In genomic region chr3:191235331-191236314, GRCh38 we compare ENCODE assay signal across 1 cellular context.
TF ChIP-seq lines count a peak whose summit lies in the region.

No MANE protein-coding gene starts in this region.

TF ChIP-seq in GM12878, 131 proteins besides CTCF, POLR2A, EP300 and RAD21 (continued from another document and continues in another):
- TF ChIP-seq HDAC6 (IDR thresholded peaks at IDR 0.05; ENCODE audit: unreplicated experiment) (no peak), BHLHE40 (IDR thresholded peaks at IDR 0.05; ENCODE audit: borderline replicate concordance in 1 of 2, low read depth in 2 of 2, low read length in 1 of 2) (peak in 1 of 2 experiments; percentile 71; a peak in 1 of 4 replicates), ETV6 (conservative IDR thresholded peaks at IDR 0.05 in 1 of 2, IDR thresholded peaks at IDR 0.05 in 1 of 2; ENCODE audit: borderline replicate concordance in 1 of 2, low read depth in 1 of 2) (peak in 1 of 2 experiments; percentile 82; a peak in 1 of 4 replicates), NBN (IDR thresholded peaks at IDR 0.05) (peak; percentile 83; the same call in 1 of the 2 replicates), ZBED1 (IDR thresholded peaks at IDR 0.05; ENCODE audit: borderline replicate concordance) (no peak; the same call in 1 of the 2 replicates), HCFC1 (IDR thresholded peaks at IDR 0.05; ENCODE audit: low read length) (no peak), MTA3 (IDR thresholded peaks at IDR 0.05; ENCODE audit: borderline replicate concordance, low read length) (peak; percentile 90; the same call in 1 of the 2 replicates), ATF3 (IDR thresholded peaks at IDR 0.05; ENCODE audit: borderline replicate concordance, extremely low read depth, low read depth, low read length) (no peak), NFYA (IDR thresholded peaks at IDR 0.05; ENCODE audit: borderline replicate concordance, low read depth, low read length) (no peak), NR2C2 (IDR thresholded peaks at IDR 0.05; ENCODE audit: borderline replicate concordance, control insufficient read depth, insufficient read length, low read depth) (no peak), ZNF622 (IDR thresholded peaks at IDR 0.05) (no peak), KLF5 (IDR thresholded peaks at IDR 0.05; ENCODE audit: partially characterized antibody) (no peak), MYB (IDR thresholded peaks at IDR 0.05; ENCODE audit: borderline replicate concordance, low read depth, low read length) (no peak), SUPT20H (IDR thresholded peaks at IDR 0.05; ENCODE audit: borderline replicate concordance, control insufficient read depth, low read depth, low read length) (no peak), POLR2AphosphoS2 (IDR thresholded peaks at IDR 0.05; ENCODE audit: low read depth, low read length) (no peak), GABPA (IDR thresholded peaks at IDR 0.05; ENCODE audit: low read depth) (no peak; the same call in 1 of the 2 replicates), KAT2A (conservative IDR thresholded peaks at IDR 0.05; ENCODE audit: control insufficient read depth, low read depth, low read length) (no peak), CEBPZ (IDR thresholded peaks at IDR 0.05; ENCODE audit: low read depth, low read length) (no peak), IKZF1 (conservative IDR thresholded peaks at IDR 0.05) (peak; percentile 77), MTA2 (IDR thresholded peaks at IDR 0.05; ENCODE audit: low read depth) (peak; percentile 97), FOXM1 (IDR thresholded peaks at IDR 0.05; ENCODE audit: low read depth, low read length) (peak; percentile 86; the same call in 1 of the 2 replicates), NR2F1 (conservative IDR thresholded peaks at IDR 0.05) (peak; percentile 93), TCF3 (IDR thresholded peaks at IDR 0.05; ENCODE audit: borderline replicate concordance, insufficient read depth, low read depth, low read length) (0 out of 2 replicates have a peak, but pooled peaks have one; percentile 57), E2F4 (IDR thresholded peaks at IDR 0.05; ENCODE audit: low read depth, low read length) (no peak), TCF12 (IDR thresholded peaks at IDR 0.05; ENCODE audit: low read depth, low read length) (peak; percentile 65; the same call in 1 of the 2 replicates), CHD2 (IDR thresholded peaks at IDR 0.05; ENCODE audit: borderline replicate concordance, low read depth, low read length) (no peak), MLLT1 (IDR thresholded peaks at IDR 0.05) (peak; percentile 78), HDGF (IDR thresholded peaks at IDR 0.05) (no peak), SREBF2 (IDR thresholded peaks at IDR 0.05; ENCODE audit: low read length) (no peak), SMC3 (IDR thresholded peaks at IDR 0.05; ENCODE audit: borderline replicate concordance, low read length) (no peak), NR2C1 (IDR thresholded peaks at IDR 0.05) (no peak), PKNOX1 (IDR thresholded peaks at IDR 0.05) (peak; percentile 69), EZH2 (IDR thresholded peaks at IDR 0.05; ENCODE audit: borderline replicate concordance, control insufficient read depth, low read depth, low read length) (no peak), BACH1 (IDR thresholded peaks at IDR 0.05; ENCODE audit: borderline replicate concordance) (peak; percentile 70; the same call in 1 of the 2 replicates), SMAD1 (IDR thresholded peaks at IDR 0.05; ENCODE audit: low read depth, partially characterized antibody) (peak; percentile 63), ZNF217 (IDR thresholded peaks at IDR 0.05) (no peak), PML (IDR thresholded peaks at IDR 0.05; ENCODE audit: low read length) (peak; percentile 65; the same call in 1 of the 2 replicates), FOXK2 (IDR thresholded peaks at IDR 0.05) (no peak), CHD1 (IDR thresholded peaks at IDR 0.05; ENCODE audit: low read depth, low read length) (no peak), BMI1 (IDR thresholded peaks at IDR 0.05; ENCODE audit: borderline replicate concordance) (peak; percentile 75; the same call in 1 of the 2 replicates), NRF1 (conservative IDR thresholded peaks at IDR 0.05; ENCODE audit: low read depth, low read length) (no peak), IRF5 (IDR thresholded peaks at IDR 0.05; ENCODE audit: borderline replicate concordance) (no peak), PBX3 (IDR thresholded peaks at IDR 0.05; ENCODE audit: insufficient replicate concordance, low read depth, low read length) (peak; percentile 59), CEBPB (IDR thresholded peaks at IDR 0.05; ENCODE audit: borderline replicate concordance in 1 of 2, low read depth in 2 of 2, low read length in 2 of 2) (peak in 1 of 2 experiments; percentile 36; a peak in 1 of 4 replicates), MEF2A (IDR thresholded peaks at IDR 0.05; ENCODE audit: insufficient read depth, low read depth, low read length) (peak; percentile 64; the same call in 1 of the 2 replicates), TCF7 (IDR thresholded peaks at IDR 0.05; ENCODE audit: borderline replicate concordance) (peak; percentile 24; the same call in 1 of the 2 replicates), EED (IDR thresholded peaks at IDR 0.05; ENCODE audit: low read depth) (peak; percentile 89), CHD4 (IDR thresholded peaks at IDR 0.05) (no peak), MYC (IDR thresholded peaks at IDR 0.05; ENCODE audit: insufficient read depth, insufficient read length, insufficient replicate concordance, low read length, severe bottlenecking) (no peak), PAX5 (IDR thresholded peaks at IDR 0.05; ENCODE audit: borderline replicate concordance, low read depth, low read length) (peak; percentile 85; the same call in 1 of the 2 replicates), USF2 (IDR thresholded peaks at IDR 0.05; ENCODE audit: borderline replicate concordance, low read depth, low read length) (no peak), CREM (IDR thresholded peaks at IDR 0.05; ENCODE audit: low read depth) (peak; percentile 81), TAF1 (IDR thresholded peaks at IDR 0.05; ENCODE audit: borderline replicate concordance, low read depth, low read length) (no peak), BRCA1 (IDR thresholded peaks at IDR 0.05; ENCODE audit: low read depth, low read length) (no peak)
- TF ChIP-seq, protein P1, sequence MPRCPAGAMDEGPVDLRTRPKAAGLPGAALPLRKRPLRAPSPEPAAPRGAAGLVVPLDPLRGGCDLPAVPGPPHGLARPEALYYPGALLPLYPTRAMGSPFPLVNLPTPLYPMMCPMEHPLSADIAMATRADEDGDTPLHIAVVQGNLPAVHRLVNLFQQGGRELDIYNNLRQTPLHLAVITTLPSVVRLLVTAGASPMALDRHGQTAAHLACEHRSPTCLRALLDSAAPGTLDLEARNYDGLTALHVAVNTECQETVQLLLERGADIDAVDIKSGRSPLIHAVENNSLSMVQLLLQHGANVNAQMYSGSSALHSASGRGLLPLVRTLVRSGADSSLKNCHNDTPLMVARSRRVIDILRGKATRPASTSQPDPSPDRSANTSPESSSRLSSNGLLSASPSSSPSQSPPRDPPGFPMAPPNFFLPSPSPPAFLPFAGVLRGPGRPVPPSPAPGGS (IDR thresholded peaks at IDR 0.05; ENCODE audit: borderline replicate concordance, insufficient read depth, low read depth, low read length, poor library complexity, severe bottlenecking): peak; percentile 63
- TF ChIP-seq, protein P2, sequence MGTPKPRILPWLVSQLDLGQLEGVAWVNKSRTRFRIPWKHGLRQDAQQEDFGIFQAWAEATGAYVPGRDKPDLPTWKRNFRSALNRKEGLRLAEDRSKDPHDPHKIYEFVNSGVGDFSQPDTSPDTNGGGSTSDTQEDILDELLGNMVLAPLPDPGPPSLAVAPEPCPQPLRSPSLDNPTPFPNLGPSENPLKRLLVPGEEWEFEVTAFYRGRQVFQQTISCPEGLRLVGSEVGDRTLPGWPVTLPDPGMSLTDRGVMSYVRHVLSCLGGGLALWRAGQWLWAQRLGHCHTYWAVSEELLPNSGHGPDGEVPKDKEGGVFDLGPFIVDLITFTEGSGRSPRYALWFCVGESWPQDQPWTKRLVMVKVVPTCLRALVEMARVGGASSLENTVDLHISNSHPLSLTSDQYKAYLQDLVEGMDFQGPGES (IDR thresholded peaks at IDR 0.05): no peak
